17 cellular contexts compared by ENCODE assay signal in the genomic region with DNA sequence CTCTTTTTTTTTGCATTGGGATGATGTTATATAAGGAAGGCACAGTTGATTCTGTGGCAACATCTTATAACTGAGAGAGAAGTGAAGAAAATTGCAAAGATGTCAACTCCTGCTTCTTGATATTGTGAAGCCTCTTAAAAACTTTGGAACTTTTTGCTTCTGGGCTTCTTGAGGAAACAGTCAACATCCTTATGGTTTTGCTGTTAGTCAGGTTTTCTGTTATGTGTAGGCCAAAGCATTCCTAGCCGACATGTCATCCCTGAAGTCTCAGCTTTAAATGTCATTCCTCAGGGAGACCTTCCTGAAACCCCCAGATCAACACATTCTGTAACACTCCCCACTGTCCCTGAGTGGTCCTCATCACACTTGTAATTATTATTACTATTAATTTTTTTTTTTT. TPM values are rescaled to one million over a fixed set of nuclear protein-coding genes. Genes with fewer than 3 reads are reported as not detected.
DNase-seq lines count a peak whose midpoint lies in the region; TF ChIP-seq lines count a peak whose summit lies in the region.
"Had no signal": no experiment of that assay in that cellular context is flagged by ENCODE, and none has a peak within 500 bp of the region (broad histone marks: within the 10 kb centered on the region; RNA-seq: fewer than 3 reads in every experiment).

No MANE protein-coding gene starts in this region.

- peaks cover 10% of the 10 kb centered on the region for H3K27me3 Mint-ChIP-seq in glutamatergic neuron (ENCODE audit: unreplicated experiment)
- H3K27me3 Mint-ChIP-seq: activated naive CD8-positive, alpha-beta T cell treated with anti-CD3 and anti-CD28 coated beads, Interleukin-2, amount 50 U/mL, for 24 hours; CD8-positive, alpha-beta memory T cell; dendritic cell treated with granulocyte-macrophage colony-stimulating factor and Interleukin-4, amounts not matched to agents 40 ng/mL and 50 ng/mL, for 4 days; IgD-negative memory B cell had no signal

- DNase-seq in LHCN-M2 (ENCODE audit: low read depth) (peak; percentile 50), epithelial cell of esophagus (ENCODE audit: low read depth) (peak; percentile 76), smooth muscle cell (lab: John Stamatoyannopoulos, UW; ENCODE audit: unreplicated experiment) (no peak), NCI-H1048 (lab: John Stamatoyannopoulos, UW) (no peak), glutamatergic neuron (no peak)
- DNase-seq: activated CD4-positive, CD25-positive, alpha-beta regulatory T cell; activated CD8-positive, alpha-beta memory T cell treated with anti-CD3 and anti-CD28 coated beads, Interleukin-2, amount 50 U/mL, for 4 hours; activated naive CD8-positive, alpha-beta T cell treated with anti-CD3 and anti-CD28 coated beads, Interleukin-2, amount 50 U/mL, for 24 hours; CD8-positive, alpha-beta memory T cell; GDM1; NCI-H1417 treated with DMSO at 0.1 percent for 48 hours; OCI-M1 had no signal

- no peak overlapping the region for H3K27ac Mint-ChIP-seq in glutamatergic neuron (ENCODE audit: unreplicated experiment)
- H3K27ac Mint-ChIP-seq: activated naive CD8-positive, alpha-beta T cell treated with anti-CD3 and anti-CD28 coated beads, Interleukin-2, amount 50 U/mL, for 24 hours; CD8-positive, alpha-beta memory T cell; dendritic cell treated with granulocyte-macrophage colony-stimulating factor and Interleukin-4, amounts not matched to agents 40 ng/mL and 50 ng/mL, for 4 days; IgD-negative memory B cell had no signal

- peaks cover 9% of the 10 kb centered on the region for H3K4me1 ChIP-seq in smooth muscle cell (ENCODE audit: low read depth)

- peak overlapping the region; percentile 83 for H3K27ac ChIP-seq in smooth muscle cell (ENCODE audit: low read depth)

- H3K79me2 ChIP-seq in smooth muscle cell (ENCODE audit: low read depth) = no peaks in the 10 kb centered on the region

- no peak overlapping the region for H3K4me3 Mint-ChIP-seq in glutamatergic neuron (ENCODE audit: unreplicated experiment)
- H3K4me3 Mint-ChIP-seq: activated naive CD8-positive, alpha-beta T cell treated with anti-CD3 and anti-CD28 coated beads, Interleukin-2, amount 50 U/mL, for 24 hours; CD8-positive, alpha-beta memory T cell; dendritic cell treated with granulocyte-macrophage colony-stimulating factor and Interleukin-4, amounts not matched to agents 40 ng/mL and 50 ng/mL, for 4 days; IgD-negative memory B cell had no signal

- no peaks in the 10 kb centered on the region for H4K20me1 ChIP-seq in smooth muscle cell (ENCODE audit: low read depth)

- H3K36me3 Mint-ChIP-seq in glutamatergic neuron (ENCODE audit: unreplicated experiment) = no peaks in the 10 kb centered on the region
- H3K36me3 Mint-ChIP-seq: CD8-positive, alpha-beta memory T cell; IgD-negative memory B cell had no signal

- peaks cover 3% of the 10 kb centered on the region for H3F3A ChIP-seq in smooth muscle cell (ENCODE audit: low read depth)

- H3K36me3 ChIP-seq in smooth muscle cell (ENCODE audit: low read depth) = no peaks in the 10 kb centered on the region

- H3K9ac ChIP-seq in smooth muscle cell (ENCODE audit: low read depth) = no peak overlapping the region

- TF ChIP-seq CTCF in epithelial cell of esophagus (IDR thresholded peaks at IDR 0.05; ENCODE audit: insufficient read depth, low read depth, low read length, missing control alignments) (no peak), smooth muscle cell (IDR thresholded peaks at IDR 0.05; ENCODE audit: borderline replicate concordance, insufficient read depth, poor library complexity, severe bottlenecking) (no peak), glutamatergic neuron (IDR thresholded peaks at IDR 0.05; ENCODE audit: partially characterized antibody, unreplicated experiment) (no peak)

- no peak overlapping the region for H2AFZ ChIP-seq in smooth muscle cell (ENCODE audit: low read depth)

- 26% methylated on average over 1 of the region's 1 CpG for WGBS in smooth muscle cell (ENCODE audit: low lambda C conversion rate)

- H3K9me3 ChIP-seq in smooth muscle cell (replicated peaks; ENCODE audit: low read depth) = no peaks in the 10 kb centered on the region

- H3K4me1 Mint-ChIP-seq in glutamatergic neuron (ENCODE audit: low read depth, unreplicated experiment) = peaks cover 10% of the 10 kb centered on the region

- no peaks in the 10 kb centered on the region for H3K27me3 ChIP-seq in smooth muscle cell (ENCODE audit: low read depth)

- H3K4me3 ChIP-seq in epithelial cell of esophagus (ENCODE audit: low read length) (no peak overlapping the region), smooth muscle cell (no peak overlapping the region)

- H3K4me2 ChIP-seq in smooth muscle cell = peak overlapping the region; percentile 72

- H3K9me3 Mint-ChIP-seq in glutamatergic neuron (ENCODE audit: unreplicated experiment) = peaks cover 6% of the 10 kb centered on the region
- H3K9me3 Mint-ChIP-seq: activated naive CD8-positive, alpha-beta T cell treated with anti-CD3 and anti-CD28 coated beads, Interleukin-2, amount 50 U/mL, for 24 hours; CD8-positive, alpha-beta memory T cell; dendritic cell treated with granulocyte-macrophage colony-stimulating factor and Interleukin-4, amounts not matched to agents 40 ng/mL and 50 ng/mL, for 4 days; IgD-negative memory B cell had no signal

RNA-seq across cellular contexts. Expression of gene FALEC, which starts 12.6 kb away (rescaled TPM):
- not detected in 2 replicates for total RNA-seq in LHCN-M2 (2014; rRNA removed)
- 0.36 TPM for polyA plus RNA-seq in LHCN-M2 (2012)
- total RNA-seq in smooth muscle cell = not detected in 2 replicates
- 0.62 and 1.2 TPM in 2 replicates for polyA plus RNA-seq in smooth muscle cell
- total RNA-seq in glutamatergic neuron (ENCODE audit: unreplicated experiment) = not detected
- total RNA-seq: CD8-positive, alpha-beta memory T cell; mononuclear cell; NCI-H460; temporal lobe had no signal
- polyA plus RNA-seq: CD8-positive, alpha-beta memory T cell had no signal

RNA-seq across cellular contexts. Expression of gene ECM1, which starts 20.3 kb away (rescaled TPM):
- total RNA-seq in LHCN-M2 (2014; rRNA removed) (108 and 129 TPM in 2 replicates), smooth muscle cell (14.6 and 19.0 TPM in 2 replicates), glutamatergic neuron (ENCODE audit: unreplicated experiment) (2.8 TPM)
- 222 TPM for polyA plus RNA-seq in LHCN-M2 (2012)
- 32.0 and 36.1 TPM in 2 replicates for polyA plus RNA-seq in smooth muscle cell

RNA-seq across cellular contexts. Expression of gene ADAMTSL4, which starts 21.0 kb away (rescaled TPM):
- total RNA-seq in LHCN-M2 (2014; rRNA removed) = 2.8 and 3.1 TPM in 2 replicates
- 4.8 TPM for polyA plus RNA-seq in LHCN-M2 (2012)
- 2.4 and 6.4 TPM in 2 replicates for total RNA-seq in smooth muscle cell
- 8.4 and 20.8 TPM in 2 replicates for polyA plus RNA-seq in smooth muscle cell
- total RNA-seq in glutamatergic neuron (ENCODE audit: unreplicated experiment) = 0.25 TPM
- polyA plus RNA-seq: CD8-positive, alpha-beta memory T cell had no signal

RNA-seq across cellular contexts. Expression of gene TARS2, which starts 41.0 kb away (rescaled TPM):
- total RNA-seq in LHCN-M2 (2014; rRNA removed) = 16.4 and 18.9 TPM in 2 replicates
- 15.0 TPM for polyA plus RNA-seq in LHCN-M2 (2012)
- total RNA-seq in smooth muscle cell = 8.6 and 10.2 TPM in 2 replicates
- 20.9 and 23.1 TPM in 2 replicates for polyA plus RNA-seq in smooth muscle cell
- total RNA-seq in glutamatergic neuron (ENCODE audit: unreplicated experiment) = 38.7 TPM

RNA-seq across cellular contexts. Expression of gene MCL1, which starts 51.2 kb away (rescaled TPM):
- total RNA-seq in LHCN-M2 (2014; rRNA removed) = 287 TPM in 2 replicates
- 66.7 TPM for polyA plus RNA-seq in LHCN-M2 (2012)
- 519 and 630 TPM in 2 replicates for total RNA-seq in smooth muscle cell
- polyA plus RNA-seq in smooth muscle cell = 224 and 247 TPM in 2 replicates
- total RNA-seq in glutamatergic neuron (ENCODE audit: unreplicated experiment) = 154 TPM

Comparison
In these comparisons a context has a peak if more than half of its experiments do, and no peak if none do; other contexts are left out.
1. DNase-seq: peak in LHCN-M2 (single experiment) and epithelial cell of esophagus (single experiment); none in smooth muscle cell (single experiment), NCI-H1048 (single experiment) and glutamatergic neuron (single experiment).